Comparison of ENCODE assay signal across 24 cellular contexts in the genomic region with DNA sequence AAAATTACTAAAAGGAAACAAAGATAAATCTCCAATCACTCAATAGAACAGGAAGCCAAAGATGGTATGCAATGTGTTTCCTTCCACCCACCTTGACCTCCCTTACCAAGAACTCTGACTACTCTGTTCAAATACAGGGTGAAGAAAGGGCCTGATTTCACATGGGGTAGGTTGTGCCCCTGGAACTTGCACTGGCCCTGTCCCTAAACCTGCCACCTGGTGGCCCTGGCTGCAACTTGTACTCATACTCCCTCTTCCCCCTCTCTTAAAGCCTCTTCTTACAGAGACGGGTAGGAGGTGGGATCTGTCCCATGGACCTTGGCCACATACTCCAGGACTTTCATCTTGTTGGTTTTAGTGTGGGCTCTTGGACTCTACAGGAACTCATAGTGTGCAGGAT. TPM values are rescaled to one million over a fixed set of nuclear protein-coding genes. Genes with fewer than 3 reads are reported as not detected.
A peak's percentile ranks its signal among the peaks of the same experiment; 100 is the strongest.
DNase-seq lines count a peak whose midpoint lies in the region; ATAC-seq, FAIRE-seq and TF ChIP-seq lines count a peak whose summit lies in the region.
"Had no signal": no experiment of that assay in that cellular context is flagged by ENCODE, and none has a peak within 500 bp of the region (broad histone marks: within the 10 kb centered on the region; RNA-seq: fewer than 3 reads in every experiment).

No MANE protein-coding gene starts in this region.

- H3K27me3 Mint-ChIP-seq in activated CD8-positive, alpha-beta T cell treated with anti-CD3 and anti-CD28 coated beads for 36 hours: no peaks in the 10 kb centered on the region
- H3K27me3 Mint-ChIP-seq in activated CD8-positive, alpha-beta T cell treated with anti-CD3 and anti-CD28 coated beads, Interleukin-2, amount 10 ng/mL, durations not matched to agents 7 days and 5 days (ENCODE audit: low read depth): peaks cover 4% of the 10 kb centered on the region

- H3K36me3 ChIP-seq in WERI-Rb-1: no peaks in the 10 kb centered on the region
- no peaks in the 10 kb centered on the region for H3K36me3 ChIP-seq in keratinocyte (ENCODE audit: control insufficient read depth in 2 of 2, extremely low read depth in 1 of 2, insufficient read depth in 2 of 2, low read length in 2 of 2)
- H3K36me3 ChIP-seq: heart left ventricle, SJSA1, uterus had no signal

- no peaks in the 10 kb centered on the region for H4K20me1 ChIP-seq in keratinocyte (ENCODE audit: control insufficient read depth, extremely low read depth, insufficient read depth, low read length)

- no peaks in the 10 kb centered on the region for H3K36me3 Mint-ChIP-seq in activated CD8-positive, alpha-beta T cell treated with anti-CD3 and anti-CD28 coated beads for 36 hours (ENCODE audit: low read depth)
- H3K36me3 Mint-ChIP-seq in activated CD8-positive, alpha-beta T cell treated with anti-CD3 and anti-CD28 coated beads, Interleukin-2, amount 10 ng/mL, durations not matched to agents 7 days and 5 days (ENCODE audit: low read depth): no peaks in the 10 kb centered on the region
- H3K36me3 Mint-ChIP-seq: CD8-positive, alpha-beta memory T cell had no signal

- peaks cover 2% of the 10 kb centered on the region for H3K4me1 Mint-ChIP-seq in activated CD8-positive, alpha-beta T cell treated with anti-CD3 and anti-CD28 coated beads for 36 hours (ENCODE audit: low read depth)
- H3K4me1 Mint-ChIP-seq in activated CD8-positive, alpha-beta T cell treated with anti-CD3 and anti-CD28 coated beads, Interleukin-2, amount 10 ng/mL, durations not matched to agents 7 days and 5 days (ENCODE audit: low read depth): peaks cover 3% of the 10 kb centered on the region
- H3K4me1 Mint-ChIP-seq: CD8-positive, alpha-beta memory T cell had no signal

- H3K27ac ChIP-seq in WERI-Rb-1 (no peak overlapping the region), keratinocyte (ENCODE audit: control insufficient read depth, insufficient read depth, low read length) (no peak overlapping the region)
- H3K27ac ChIP-seq: heart left ventricle, psoas muscle, SJSA1, testis, uterus had no signal

- H2AFZ ChIP-seq in keratinocyte (ENCODE audit: control insufficient read depth, low read length): no peak overlapping the region

- no peak overlapping the region for H3K27ac Mint-ChIP-seq in activated CD8-positive, alpha-beta T cell treated with anti-CD3 and anti-CD28 coated beads for 36 hours
- H3K27ac Mint-ChIP-seq in activated CD8-positive, alpha-beta T cell treated with anti-CD3 and anti-CD28 coated beads, Interleukin-2, amount 10 ng/mL, durations not matched to agents 7 days and 5 days: no peak overlapping the region
- H3K27ac Mint-ChIP-seq: B cell; CD8-positive, alpha-beta memory T cell had no signal

- H3K9ac ChIP-seq in keratinocyte (ENCODE audit: control insufficient read depth, extremely low read depth, insufficient read depth, low read length): no peak overlapping the region

- no peaks in the 10 kb centered on the region for H3K4me1 ChIP-seq in keratinocyte (ENCODE audit: control insufficient read depth, extremely low read depth, insufficient read depth, low read length)
- H3K4me1 ChIP-seq: heart left ventricle, psoas muscle, SJSA1, testis, uterus had no signal

- intact Hi-C loops in activated CD8-positive, alpha-beta T cell treated with anti-CD3 and anti-CD28 coated beads for 36 hours (cut with micrococcal nuclease): no loop called here

- H3K4me3 ChIP-seq in WERI-Rb-1 (ENCODE audit: low read depth, low read length) (no peak overlapping the region), keratinocyte (ENCODE audit: control insufficient read depth in 2 of 3, extremely low read depth in 1 of 3, insufficient read depth in 2 of 3, low read depth in 1 of 3, low read length in 3 of 3) (no peak overlapping the region)
- H3K4me3 ChIP-seq: heart left ventricle, psoas muscle, SJSA1, testis, uterus had no signal

- CTCF ChIA-PET in activated CD8-positive, alpha-beta T cell treated with anti-CD3 and anti-CD28 coated beads for 36 hours (lab: Charles Lee): no interaction called here
- CTCF ChIA-PET in activated CD8-positive, alpha-beta T cell treated with anti-CD3 and anti-CD28 coated beads, Interleukin-2, amount 10 ng/mL, durations not matched to agents 7 days and 5 days (lab: Charles Lee): no interaction called here

- H3K9me3 Mint-ChIP-seq in activated CD8-positive, alpha-beta T cell treated with anti-CD3 and anti-CD28 coated beads for 36 hours: no peaks in the 10 kb centered on the region
- no peaks in the 10 kb centered on the region for H3K9me3 Mint-ChIP-seq in activated CD8-positive, alpha-beta T cell treated with anti-CD3 and anti-CD28 coated beads, Interleukin-2, amount 10 ng/mL, durations not matched to agents 7 days and 5 days (ENCODE audit: insufficient read depth)
- H3K9me3 Mint-ChIP-seq: CD8-positive, alpha-beta memory T cell had no signal

- H3K9me3 ChIP-seq in WERI-Rb-1 (ENCODE audit: severe bottlenecking) (no peaks in the 10 kb centered on the region), keratinocyte (ENCODE audit: control insufficient read depth, low read depth, low read length) (no peaks in the 10 kb centered on the region)
- H3K9me3 ChIP-seq: heart left ventricle, psoas muscle, SJSA1, testis, uterus had no signal

- peak; percentile 23 for DNase-seq in activated CD8-positive, alpha-beta T cell treated with anti-CD3 and anti-CD28 coated beads for 36 hours
- no peak for DNase-seq in activated CD8-positive, alpha-beta T cell treated with anti-CD3 and anti-CD28 coated beads, Interleukin-2, amount 10 ng/mL, durations not matched to agents 7 days and 5 days
- no peak for DNase-seq in WERI-Rb-1
- DNase-seq in keratinocyte (ENCODE audit: low read depth, low spot score): no peak
- DNase-seq in NCI-H2227 treated with DMSO at 0.1 percent for 48 hours (lab: John Stamatoyannopoulos, UW): no peak
- DNase-seq: activated CD4-positive, alpha-beta T cell treated with anti-CD3 and anti-CD28 coated beads for 48 hours; CD8-positive, alpha-beta memory T cell; DMS79; GF-D8; heart left ventricle; KBM-7; NCI-H2171 treated with DMSO at 0.1 percent for 48 hours; NCI-H524 treated with DMSO at 0.1 percent for 48 hours; psoas muscle; small intestine; testis; uterus had no signal

- peak; percentile 67 for ATAC-seq in activated CD8-positive, alpha-beta T cell treated with anti-CD3 and anti-CD28 coated beads for 36 hours
- no peak for ATAC-seq in activated CD8-positive, alpha-beta T cell treated with anti-CD3 and anti-CD28 coated beads, Interleukin-2, amount 10 ng/mL, durations not matched to agents 7 days and 5 days
- peak; percentile 40 for ATAC-seq in GM19351 (IDR thresholded peaks at IDR 0.05; ENCODE audit: unreplicated experiment)
- no peak for ATAC-seq in GM21390 (IDR thresholded peaks at IDR 0.05; ENCODE audit: unreplicated experiment)
- no peak for ATAC-seq in HG02623 (IDR thresholded peaks at IDR 0.05; ENCODE audit: unreplicated experiment)
- ATAC-seq: heart left ventricle, psoas muscle had no signal

- H3K4me3 Mint-ChIP-seq in activated CD8-positive, alpha-beta T cell treated with anti-CD3 and anti-CD28 coated beads for 36 hours: no peak overlapping the region
- no peak overlapping the region for H3K4me3 Mint-ChIP-seq in activated CD8-positive, alpha-beta T cell treated with anti-CD3 and anti-CD28 coated beads, Interleukin-2, amount 10 ng/mL, durations not matched to agents 7 days and 5 days
- H3K4me3 Mint-ChIP-seq: B cell; CD8-positive, alpha-beta memory T cell had no signal

- no peak overlapping the region for H3K4me2 ChIP-seq in keratinocyte (ENCODE audit: control insufficient read depth, extremely low read depth, insufficient read depth, low read depth, low read length)

- peaks cover 29% of the 10 kb centered on the region for H3K27me3 ChIP-seq in WERI-Rb-1 (ENCODE audit: insufficient read depth, low read depth, severe bottlenecking)
- peaks cover 3% of the 10 kb centered on the region for H3K27me3 ChIP-seq in keratinocyte (ENCODE audit: control insufficient read depth, extremely low read depth, insufficient read depth, low read length)
- H3K27me3 ChIP-seq: heart left ventricle, SJSA1, testis, uterus had no signal

- no peak for TF ChIP-seq CTCF in activated CD8-positive, alpha-beta T cell treated with anti-CD3 and anti-CD28 coated beads for 36 hours (IDR thresholded peaks at IDR 0.05)
- 0 out of 2 replicates have a peak, but pooled peaks have one; percentile 22 for TF ChIP-seq CTCF in WERI-Rb-1 (IDR thresholded peaks at IDR 0.05; ENCODE audit: low read depth, low read length)
- peak in 2 of 3 experiments; percentile 18 to 20 for TF ChIP-seq CTCF in keratinocyte (optimal IDR thresholded peaks at IDR 0.05 in 1 of 3, IDR thresholded peaks at IDR 0.05 in 1 of 3, conservative IDR thresholded peaks at IDR 0.05 in 1 of 3; ENCODE audit: extremely low read depth in 1 of 3, insufficient read depth in 2 of 3, low read length in 3 of 3)

- POLR2A ChIA-PET in activated CD8-positive, alpha-beta T cell treated with anti-CD3 and anti-CD28 coated beads for 36 hours (lab: Charles Lee): no interaction called here
- POLR2A ChIA-PET in activated CD8-positive, alpha-beta T cell treated with anti-CD3 and anti-CD28 coated beads, Interleukin-2, amount 10 ng/mL, durations not matched to agents 7 days and 5 days (lab: Charles Lee): no interaction called here

- FAIRE-seq in keratinocyte (lab: Jason Lieb, UNC): no peak
- FAIRE-seq: small intestine had no signal

- H3K79me2 ChIP-seq in keratinocyte (ENCODE audit: control insufficient read depth, insufficient read depth, low read length): no peaks in the 10 kb centered on the region

- dilution Hi-C loops in keratinocyte (cut with MboI; ENCODE audit: extremely low pct_ligation_motif_present, low sequenced_read_pairs): no loop called here

- H3K9me1 ChIP-seq in keratinocyte (ENCODE audit: control insufficient read depth, extremely low read depth, insufficient read depth, low read length): no peaks in the 10 kb centered on the region

RNA-seq across cellular contexts. Expression of a gene that starts 17.3 kb away (rescaled TPM):
- total RNA-seq in activated CD8-positive, alpha-beta T cell treated with anti-CD3 and anti-CD28 coated beads for 36 hours: 10 to 100 TPM; 13.2 to 14.6 TPM
- 10 to 100 TPM; 15.7 to 15.9 TPM for total RNA-seq in activated CD8-positive, alpha-beta T cell treated with anti-CD3 and anti-CD28 coated beads, Interleukin-2, amount 10 ng/mL, durations not matched to agents 7 days and 5 days
- 19.5 to 23.0 TPM (median 21.1 TPM) in 3 replicates for polyA plus RNA-seq in keratinocyte
- polyA plus RNA-seq in keratinocyte (2011; ENCODE audit: low read depth): 26.5 TPM
- polyA plus RNA-seq in keratinocyte (2011; cell fraction: cytosol; rRNA removed): 11.2 and 16.2 TPM in 2 replicates
- 31.8 and 34.0 TPM in 2 replicates for polyA plus RNA-seq in keratinocyte (2011; cell fraction: nucleus; rRNA removed)
- polyA plus RNA-seq in keratinocyte (2012; ENCODE audit: low replicate concordance): 16.9 and 28.0 TPM in 2 replicates
- polyA minus RNA-seq in keratinocyte: 27.4 to 181 TPM (median 30.0 TPM) in 3 replicates
- 27.4 TPM for polyA minus RNA-seq in keratinocyte (2011; cell fraction: cytosol; rRNA and poly(A)+ RNA removed)
- polyA minus RNA-seq in keratinocyte (2011; cell fraction: nucleus; rRNA and poly(A)+ RNA removed): 32.1 and 32.3 TPM in 2 replicates

RNA-seq across cellular contexts. Expression of a gene that starts 53.8 kb away (rescaled TPM):
- total RNA-seq in activated CD8-positive, alpha-beta T cell treated with anti-CD3 and anti-CD28 coated beads for 36 hours: not detected
- not detected for total RNA-seq in activated CD8-positive, alpha-beta T cell treated with anti-CD3 and anti-CD28 coated beads, Interleukin-2, amount 10 ng/mL, durations not matched to agents 7 days and 5 days
- polyA plus RNA-seq in keratinocyte: 0.10 to 0.40 TPM (median 0.39 TPM) in 3 replicates
- polyA plus RNA-seq in keratinocyte (2011; ENCODE audit: low read depth): not detected
- polyA plus RNA-seq in keratinocyte (2011; cell fraction: cytosol; rRNA removed): 0.06 and 0.12 TPM in 2 replicates
- 0.43 and 1.1 TPM in 2 replicates for polyA plus RNA-seq in keratinocyte (2011; cell fraction: nucleus; rRNA removed)
- polyA plus RNA-seq in keratinocyte (2012; ENCODE audit: low replicate concordance): 0.32 TPM in 1 of 2 replicates, not detected in the other
- 0.53 TPM in 1 of 3 replicates, not detected in the others for polyA minus RNA-seq in keratinocyte
- polyA minus RNA-seq in keratinocyte (2011; cell fraction: cytosol; rRNA and poly(A)+ RNA removed): not detected
- 0.42 TPM in 1 of 2 replicates, not detected in the other for polyA minus RNA-seq in keratinocyte (2011; cell fraction: nucleus; rRNA and poly(A)+ RNA removed)
- total RNA-seq: A673, mesenteric fat pad, SJSA1, uterus had no signal
- polyA plus RNA-seq: CD8-positive, alpha-beta memory T cell had no signal

Comparison
In these comparisons a context has a peak if more than half of its experiments do, and no peak if none do; other contexts are left out.
1. ATAC-seq: peak in activated CD8-positive, alpha-beta T cell treated with anti-CD3 and anti-CD28 coated beads for 36 hours (single experiment) and GM19351 (single experiment); none in activated CD8-positive, alpha-beta T cell treated with anti-CD3 and anti-CD28 coated beads, Interleukin-2, amount 10 ng/mL, durations not matched to agents 7 days and 5 days (single experiment), GM21390 (single experiment) and HG02623 (single experiment).